In genomic region chr16:88796278-88796677, GRCh38 we compare ENCODE assay signal across 19 cellular contexts. TPM values are rescaled to one million over a fixed set of nuclear protein-coding genes. Genes with fewer than 3 reads are reported as not detected.
DNase-seq lines count a peak whose midpoint lies in the region; ATAC-seq, FAIRE-seq and TF ChIP-seq lines count a peak whose summit lies in the region.
"Had no signal": no experiment of that assay in that cellular context is flagged by ENCODE, and none has a peak within 500 bp of the region (broad histone marks: within the 10 kb centered on the region; RNA-seq: fewer than 3 reads in every experiment).

No MANE protein-coding gene starts in this region.

- H4K20me1 ChIP-seq in HepG2 (ENCODE audit: insufficient read depth, low read length), result no peaks in the 10 kb centered on the region

- in situ Hi-C loops in HepG2 (cut with HindIII; ENCODE audit: extremely low pct_ligation_motif_present, low pct_unique_long_range_greater_than_20kb), result no loop called here

- no peak for DNase-seq in HepG2 (ENCODE audit: low spot score)
- DNase-seq in right lobe of liver, result no peak
- peak; percentile 43 for DNase-seq in NCI-H69 (lab: John Stamatoyannopoulos, UW)
- DNase-seq in NCI-H1092 treated with DMSO at 0.1 percent for 48 hours (lab: John Stamatoyannopoulos, UW), result no peak
- DNase-seq in islet precursor cell, result no peak
- DNase-seq in NCI-H1105 (lab: John Stamatoyannopoulos, UW), result no peak
- DNase-seq: GOT3, Kasumi-1, MV-4-11, NCI-H2029, NCI-H2227 treated with DMSO at 0.1 percent for 48 hours, NCI-H526 treated with DMSO at 0.1 percent for 48 hours, Right ventricle myocardium superior, RPMI8226 had no signal

- intact Hi-C loops in HepG2 (cut with micrococcal nuclease; ENCODE audit: unreplicated experiment), result no loop called here
- intact Hi-C loops in right lobe of liver (cut with DNase I), result no loop called here

- CTCF ChIA-PET in HepG2 (lab: Yijun Ruan, JAX; ENCODE audit: low intra/inter-chr PET ratio, low total read pairs) (no interaction called here), HEK293 (lab: Yijun Ruan, JAX) (interaction anchor here (0.6 kb wide), 1 partner anchor 13 kb away, joined by 3 read pairs; no protein-coding TSS in a partner anchor)

- H3K4me1 ChIP-seq in HepG2 (ENCODE audit: insufficient read depth, low read length), result peaks cover 56% of the 10 kb centered on the region
- H3K4me1 ChIP-seq in right lobe of liver, result no peaks in the 10 kb centered on the region
- H3K4me1 ChIP-seq in HEK293 (ENCODE audit: control insufficient read depth, insufficient read depth, low read length), result no peaks in the 10 kb centered on the region
- H3K4me1 ChIP-seq: HAP-1 had no signal

- no peak for FAIRE-seq in HepG2 (lab: Jason Lieb, UNC)
- FAIRE-seq: D721Med, G401.6 had no signal

- H3K9me3 ChIP-seq in HepG2 (ENCODE audit: low read length) (no peaks in the 10 kb centered on the region), right lobe of liver (no peaks in the 10 kb centered on the region), HEK293 (ENCODE audit: control insufficient read depth, insufficient read depth, low read depth, low read length) (no peaks in the 10 kb centered on the region)
- H3K9me3 ChIP-seq: HAP-1, SJSA1 had no signal

- H3K27ac ChIP-seq in HepG2 (ENCODE audit: extremely low read length, insufficient read depth, low read length) (no peak overlapping the region), right lobe of liver (no peak overlapping the region), HEK293 (ENCODE audit: extremely low read depth, low read depth, low read length) (no peak overlapping the region)
- H3K27ac ChIP-seq: SJSA1 had no signal

- no TSS peak for BruUV-seq in HepG2 (replicated peaks; lab: Mats Ljungman, UMichigan)

- TF ChIP-seq POLR2A in HepG2 (IDR thresholded peaks at IDR 0.05; ENCODE audit: insufficient read depth in 1 of 2, low read depth in 2 of 2, low read length in 2 of 2) (no peak), right lobe of liver (IDR thresholded peaks at IDR 0.05) (no peak)

- H2AFZ ChIP-seq in HepG2 (ENCODE audit: low read length), result no peak overlapping the region

- TF ChIP-seq CTCF in HepG2 (CRISPR knock-in tag; IDR thresholded peaks at IDR 0.05), result no peak
- no peak for TF ChIP-seq CTCF in right lobe of liver (IDR thresholded peaks at IDR 0.05)
- no peak for TF ChIP-seq CTCF in HEK293 (tag by site-specific recombination; IDR thresholded peaks at IDR 0.05)

- H3K27me3 ChIP-seq in HepG2 (ENCODE audit: control insufficient read depth in 1 of 2, insufficient read depth in 2 of 2, low read length in 2 of 2), result peaks cover 1 to 5% of the 10 kb centered on the region in 2 experiments; a peak in 2 of 5 replicates
- H3K27me3 ChIP-seq in right lobe of liver, result no peaks in the 10 kb centered on the region
- H3K27me3 ChIP-seq: SJSA1 had no signal

- no peak overlapping the region for H3K9ac ChIP-seq in HepG2 (ENCODE audit: insufficient read depth, low read depth, low read length)

- H3K4me3 ChIP-seq in HepG2 (replicated peaks in 1 of 3; ENCODE audit: insufficient read depth in 1 of 3, low read depth in 2 of 3, low read length in 3 of 3) (no peak overlapping the region), right lobe of liver (no peak overlapping the region), HEK293 (ENCODE audit: low read depth, low read length) (no peak overlapping the region)
- H3K4me3 ChIP-seq: HAP-1, SJSA1 had no signal

- H3K4me2 ChIP-seq in HepG2 (ENCODE audit: low read depth, low read length), result no peak overlapping the region

- no peak for ATAC-seq in HepG2
- ATAC-seq in right lobe of liver, result no peak

- no peaks in the 10 kb centered on the region for H3K36me3 ChIP-seq in HepG2 (replicated peaks in 1 of 2; ENCODE audit: control insufficient read depth in 1 of 2, insufficient read depth in 2 of 2, low read length in 2 of 2)
- no peaks in the 10 kb centered on the region for H3K36me3 ChIP-seq in right lobe of liver
- H3K36me3 ChIP-seq in HEK293 (ENCODE audit: control insufficient read depth in 2 of 2, insufficient read depth in 1 of 2, low read length in 2 of 2), result peaks cover 0 to 8% of the 10 kb centered on the region in 2 experiments; a peak in 1 of 3 replicates
- H3K36me3 ChIP-seq: HAP-1, SJSA1 had no signal

- TF ChIP-seq EP300 in HepG2 (IDR thresholded peaks at IDR 0.05; ENCODE audit: low read depth in 2 of 2, low read length in 2 of 2), result no peak
- no peak for TF ChIP-seq EP300 in HepG2 (CRISPR knock-in tag; IDR thresholded peaks at IDR 0.05; ENCODE audit: borderline replicate concordance)

- POLR2A ChIA-PET in HepG2 (lab: Yijun Ruan, JAX), result interaction anchor here (1.4 to 2.0 kb wide), 3 partner anchors 8 to 15 kb away, joined by 3 to 7 read pairs (median 4); partner anchors contain the start of gene APRT
- POLR2A ChIA-PET in HEK293 (lab: Yijun Ruan, JAX), result interaction anchor here (1.2 kb wide), 1 partner anchor 11 kb away, joined by 4 read pairs; the partner anchor contains the start of gene PIEZO1

- WGBS in HepG2 (ENCODE audit: low lambda C conversion rate), result 32% methylated on average over 3 of the region's 4 CpGs
- no CpG with 5 or more reads among the region's 4 CpGs for WGBS in right lobe of liver (ENCODE audit: insufficient coverage, low coverage, low lambda C conversion rate, missing lambda C conversion rate)

- TF ChIP-seq RAD21 in HepG2 (CRISPR knock-in tag; IDR thresholded peaks at IDR 0.05), result no peak

- no peaks in the 10 kb centered on the region for H3K79me2 ChIP-seq in HepG2 (ENCODE audit: insufficient read depth, low read length)

RNA-seq across cellular contexts. Expression of gene CDT1, which starts 7.3 kb away (rescaled TPM):
- total RNA-seq in HepG2 (2016; rRNA removed; fragmentation: Illumina TruSeq; extraction: Trizol) (16.5 and 23.1 TPM in 2 replicates), right lobe of liver (1 to 10 TPM in 2 of 6 experiments, under 1 TPM in 4; 0.22 to 9.6 (median 0.42) TPM)
- 14.3 and 18.2 TPM in 2 replicates for total RNA-seq in HepG2 (2016; cell fraction: cytosol; rRNA removed; fragmentation: Illumina TruSeq; extraction: Trizol; ENCODE audit: low read depth)
- 15.0 and 21.7 TPM in 2 replicates for total RNA-seq in HepG2 (2016; cell fraction: insoluble cytoplasmic fraction; rRNA removed; fragmentation: Illumina TruSeq; extraction: Trizol)
- 30.9 and 31.0 TPM in 2 replicates for total RNA-seq in HepG2 (2016; cell fraction: membrane; rRNA removed; fragmentation: Illumina TruSeq; extraction: Trizol)
- total RNA-seq in HepG2 (2016; cell fraction: nucleus; rRNA removed; fragmentation: Illumina TruSeq; extraction: Trizol), result 12.6 and 18.8 TPM in 2 replicates
- polyA plus RNA-seq in HepG2 (2011; rRNA removed), result 17.9 and 23.8 TPM in 2 replicates
- 15.0 and 37.3 TPM in 2 replicates for polyA plus RNA-seq in HepG2 (2011; cell fraction: cytosol; rRNA removed)
- polyA plus RNA-seq in HepG2 (2011; cell fraction: nucleus; rRNA removed), result 29.6 and 46.8 TPM in 2 replicates
- polyA plus RNA-seq in HepG2 (2012), result 13.5 and 17.6 TPM in 2 replicates
- 18.5 and 24.2 TPM in 2 replicates for polyA plus RNA-seq in HepG2 (2016; cell fraction: cytosol; fragmentation: Illumina TruSeq; extraction: Trizol; ENCODE audit: low read depth)
- polyA plus RNA-seq in HepG2 (2016; cell fraction: insoluble cytoplasmic fraction; fragmentation: Illumina TruSeq; extraction: Trizol; ENCODE audit: low read depth), result 22.4 and 29.0 TPM in 2 replicates
- polyA plus RNA-seq in HepG2 (2016; cell fraction: membrane; fragmentation: Illumina TruSeq; extraction: Trizol; ENCODE audit: low read depth), result 25.4 and 37.1 TPM in 2 replicates
- polyA plus RNA-seq in HepG2 (2016; cell fraction: nucleus; fragmentation: Illumina TruSeq; extraction: Trizol; ENCODE audit: insufficient read depth, low read depth), result 34.6 and 39.8 TPM in 2 replicates
- 25.0 and 71.0 TPM in 2 replicates for polyA minus RNA-seq in HepG2 (2011; rRNA and poly(A)+ RNA removed; ENCODE audit: low replicate concordance)
- polyA minus RNA-seq in HepG2 (2011; cell fraction: cytosol; rRNA and poly(A)+ RNA removed), result 28.6 and 52.8 TPM in 2 replicates
- 6.7 and 8.8 TPM in 2 replicates for polyA minus RNA-seq in HepG2 (2011; cell fraction: nucleus; rRNA and poly(A)+ RNA removed)

RNA-seq across cellular contexts. Expression of gene PIEZO1, which starts 11.3 kb away (rescaled TPM):
- total RNA-seq in HepG2 (2016; rRNA removed; fragmentation: Illumina TruSeq; extraction: Trizol) (32.5 and 85.0 TPM in 2 replicates), right lobe of liver (10 to 100 TPM; 48.9 to 91.9 (median 64.4) TPM)
- 42.1 and 42.4 TPM in 2 replicates for total RNA-seq in HepG2 (2016; cell fraction: cytosol; rRNA removed; fragmentation: Illumina TruSeq; extraction: Trizol; ENCODE audit: low read depth)
- total RNA-seq in HepG2 (2016; cell fraction: insoluble cytoplasmic fraction; rRNA removed; fragmentation: Illumina TruSeq; extraction: Trizol), result 27.7 and 89.8 TPM in 2 replicates
- total RNA-seq in HepG2 (2016; cell fraction: membrane; rRNA removed; fragmentation: Illumina TruSeq; extraction: Trizol), result 37.0 TPM in 2 replicates
- total RNA-seq in HepG2 (2016; cell fraction: nucleus; rRNA removed; fragmentation: Illumina TruSeq; extraction: Trizol), result 117 and 146 TPM in 2 replicates
- polyA plus RNA-seq in HepG2 (2011; rRNA removed), result 67.9 and 93.5 TPM in 2 replicates
- polyA plus RNA-seq in HepG2 (2011; cell fraction: cytosol; rRNA removed), result 42.8 and 69.2 TPM in 2 replicates
- polyA plus RNA-seq in HepG2 (2011; cell fraction: nucleus; rRNA removed), result 643 and 860 TPM in 2 replicates
- polyA plus RNA-seq in HepG2 (2012), result 52.4 and 78.3 TPM in 2 replicates
- polyA plus RNA-seq in HepG2 (2016; cell fraction: cytosol; fragmentation: Illumina TruSeq; extraction: Trizol; ENCODE audit: low read depth), result 12.7 and 13.6 TPM in 2 replicates
- 33.4 and 36.7 TPM in 2 replicates for polyA plus RNA-seq in HepG2 (2016; cell fraction: insoluble cytoplasmic fraction; fragmentation: Illumina TruSeq; extraction: Trizol; ENCODE audit: low read depth)
- polyA plus RNA-seq in HepG2 (2016; cell fraction: membrane; fragmentation: Illumina TruSeq; extraction: Trizol; ENCODE audit: low read depth), result 20.6 and 22.7 TPM in 2 replicates
- polyA plus RNA-seq in HepG2 (2016; cell fraction: nucleus; fragmentation: Illumina TruSeq; extraction: Trizol; ENCODE audit: insufficient read depth, low read depth), result 296 and 336 TPM in 2 replicates
- polyA minus RNA-seq in HepG2 (2011; rRNA and poly(A)+ RNA removed; ENCODE audit: low replicate concordance), result 101 and 184 TPM in 2 replicates
- polyA minus RNA-seq in HepG2 (2011; cell fraction: cytosol; rRNA and poly(A)+ RNA removed), result 44.8 and 52.9 TPM in 2 replicates
- polyA minus RNA-seq in HepG2 (2011; cell fraction: nucleus; rRNA and poly(A)+ RNA removed), result 89.5 and 109 TPM in 2 replicates

RNA-seq across cellular contexts. Expression of gene APRT, which starts 15.4 kb away (rescaled TPM):
- 242 and 274 TPM in 2 replicates for total RNA-seq in HepG2 (2016; rRNA removed; fragmentation: Illumina TruSeq; extraction: Trizol)
- 163 and 167 TPM in 2 replicates for total RNA-seq in HepG2 (2016; cell fraction: cytosol; rRNA removed; fragmentation: Illumina TruSeq; extraction: Trizol; ENCODE audit: low read depth)
- 238 and 275 TPM in 2 replicates for total RNA-seq in HepG2 (2016; cell fraction: insoluble cytoplasmic fraction; rRNA removed; fragmentation: Illumina TruSeq; extraction: Trizol)
- 188 and 208 TPM in 2 replicates for total RNA-seq in HepG2 (2016; cell fraction: membrane; rRNA removed; fragmentation: Illumina TruSeq; extraction: Trizol)
- total RNA-seq in HepG2 (2016; cell fraction: nucleus; rRNA removed; fragmentation: Illumina TruSeq; extraction: Trizol), result 99.7 and 110 TPM in 2 replicates
- polyA plus RNA-seq in HepG2 (2011; rRNA removed), result 155 and 210 TPM in 2 replicates
- 94.2 and 153 TPM in 2 replicates for polyA plus RNA-seq in HepG2 (2011; cell fraction: cytosol; rRNA removed)
- polyA plus RNA-seq in HepG2 (2011; cell fraction: nucleus; rRNA removed), result 101 and 126 TPM in 2 replicates
- 136 and 175 TPM in 2 replicates for polyA plus RNA-seq in HepG2 (2012)
- polyA plus RNA-seq in HepG2 (2016; cell fraction: cytosol; fragmentation: Illumina TruSeq; extraction: Trizol; ENCODE audit: low read depth), result 172 and 184 TPM in 2 replicates
- polyA plus RNA-seq in HepG2 (2016; cell fraction: insoluble cytoplasmic fraction; fragmentation: Illumina TruSeq; extraction: Trizol; ENCODE audit: low read depth), result 339 and 349 TPM in 2 replicates
- polyA plus RNA-seq in HepG2 (2016; cell fraction: membrane; fragmentation: Illumina TruSeq; extraction: Trizol; ENCODE audit: low read depth), result 196 and 203 TPM in 2 replicates
- polyA plus RNA-seq in HepG2 (2016; cell fraction: nucleus; fragmentation: Illumina TruSeq; extraction: Trizol; ENCODE audit: insufficient read depth, low read depth), result 192 and 201 TPM in 2 replicates
- 83.2 and 86.7 TPM in 2 replicates for polyA minus RNA-seq in HepG2 (2011; rRNA and poly(A)+ RNA removed; ENCODE audit: low replicate concordance)
- polyA minus RNA-seq in HepG2 (2011; cell fraction: cytosol; rRNA and poly(A)+ RNA removed), result 75.3 and 84.8 TPM in 2 replicates
- polyA minus RNA-seq in HepG2 (2011; cell fraction: nucleus; rRNA and poly(A)+ RNA removed), result 35.7 and 49.8 TPM in 2 replicates
- total RNA-seq in right lobe of liver, result 100 to 1,000 TPM in 2 of 6 experiments, 10 to 100 TPM in 4; 61.4 to 120 (median 74.1) TPM

Comparison
In these comparisons a context has a peak if more than half of its experiments do, and no peak if none do; other contexts are left out.
1. Of the 63 proteins assayed by ChIP-seq in both HepG2 and HEK293: peak only in HepG2: none; only in HEK293: ZBTB20; in both: none; in neither: 62.